Comparison of ENCODE assay signal across 13 cellular contexts in genomic region chr12:124730455-124730932, GRCh38.
DNase-seq lines count a peak whose midpoint lies in the region; ATAC-seq, FAIRE-seq and TF ChIP-seq lines count a peak whose summit lies in the region.
"Had no signal": no experiment of that assay in that cellular context is flagged by ENCODE, and none has a peak within 500 bp of the region (broad histone marks: within the 10 kb centered on the region; RNA-seq: fewer than 3 reads in every experiment).

No MANE protein-coding gene starts in this region.

- H3K9me3 ChIP-seq in PC-3 (ENCODE audit: low read length) (no peaks in the 10 kb centered on the region), small intestine (ENCODE audit: control insufficient read depth, low read depth) (no peaks in the 10 kb centered on the region)

- no peak overlapping the region for H3K4me3 ChIP-seq in PC-3 (ENCODE audit: low read length)
- H3K4me3 ChIP-seq in fibroblast of the aortic adventitia (ENCODE audit: low read depth, low read length) = no peak overlapping the region
- H3K4me3 ChIP-seq in small intestine (ENCODE audit: low read depth in 1 of 2, low read length in 2 of 2) = no peak overlapping the region

- peak overlapping the region; percentile 36 for H3K27ac ChIP-seq in PC-3 (ENCODE audit: low read length)
- H3K27ac ChIP-seq in small intestine (ENCODE audit: low read depth in 1 of 2, low read length in 1 of 2) = no peak overlapping the region

- CTCF ChIA-PET in PC-3 (lab: Charles Lee) = interaction anchor here (0.6 kb wide), 1 partner anchor 16 kb away, joined by 3 read pairs; no protein-coding TSS in a partner anchor

- no peak overlapping the region for H3K9ac ChIP-seq in PC-3 (ENCODE audit: low read length)

- no peaks in the 10 kb centered on the region for H3K27me3 ChIP-seq in PC-3 (ENCODE audit: low read length)
- no peaks in the 10 kb centered on the region for H3K27me3 ChIP-seq in small intestine (ENCODE audit: control insufficient read depth in 2 of 2, insufficient read depth in 2 of 2, low read length in 2 of 2)

- WGBS in small intestine, 3 donors = 49 to 66% (median 61%) methylated on average over 3 of the region's 3 CpGs

- peak; percentile 25 for DNase-seq in COR-L47 (lab: John Stamatoyannopoulos, UW)
- DNase-seq in PC-3 = peak; percentile 68
- DNase-seq in fibroblast of the aortic adventitia (ENCODE audit: low read depth) = peak; percentile 61
- peak; percentile 71 for DNase-seq in myocyte (ENCODE audit: low read depth)
- DNase-seq in OCI-M1 (lab: John Stamatoyannopoulos, UW) = no peak
- DNase-seq in small intestine = no peak
- DNase-seq: activated CD8-positive, alpha-beta memory T cell treated with anti-CD3 and anti-CD28 coated beads, Interleukin-2, amount 10 ng/mL, durations not matched to agents 7 days and 5 days; central memory CD4-positive, alpha-beta T cell; NCI-H1436 treated with DMSO at 0.1 percent for 48 hours; T-helper 1 cell had no signal

- no peaks in the 10 kb centered on the region for H3K79me2 ChIP-seq in PC-3 (ENCODE audit: low read length)

- TF ChIP-seq CTCF in PC-3 (conservative IDR thresholded peaks at IDR 0.05; ENCODE audit: low read depth, low read length) (no peak), fibroblast of the aortic adventitia (IDR thresholded peaks at IDR 0.05; ENCODE audit: insufficient read depth, low read length) (no peak)

- H3K36me3 ChIP-seq in PC-3 (ENCODE audit: low read depth, low read length) (no peaks in the 10 kb centered on the region), small intestine (ENCODE audit: control insufficient read depth in 2 of 2, insufficient read depth in 2 of 2, low read length in 2 of 2) (no peaks in the 10 kb centered on the region)

- no TSS peak for BruUV-seq in PC-3 (replicated peaks; lab: Mats Ljungman, UMichigan)

- intact Hi-C loops in PC-3 (cut with micrococcal nuclease) = no loop called here

- H2AFZ ChIP-seq in PC-3 (ENCODE audit: low read length) = no peak overlapping the region

- FAIRE-seq in small intestine (lab: Jason Lieb, UNC) = no peak
- FAIRE-seq: GM18507 had no signal

- no peaks in the 10 kb centered on the region for H3K9me2 ChIP-seq in PC-3 (replicated peaks; ENCODE audit: low read length)

- H3K4me1 ChIP-seq in PC-3 (ENCODE audit: insufficient read depth, low read length) (peaks cover 23% of the 10 kb centered on the region), small intestine (ENCODE audit: control insufficient read depth in 2 of 2, insufficient read depth in 1 of 2, low read depth in 1 of 2, low read length in 1 of 2) (no peaks in the 10 kb centered on the region)

- ATAC-seq in PC-3 (peak; percentile 3), HG03460 (IDR thresholded peaks at IDR 0.05; ENCODE audit: unreplicated experiment) (no peak), GM21717 (IDR thresholded peaks at IDR 0.05; ENCODE audit: unreplicated experiment) (no peak)
- ATAC-seq: activated CD8-positive, alpha-beta memory T cell treated with anti-CD3 and anti-CD28 coated beads, Interleukin-2, amount 10 ng/mL, durations not matched to agents 7 days and 5 days had no signal

- POLR2A ChIA-PET in PC-3 (lab: Charles Lee; ENCODE audit: unreplicated experiment) = interaction anchor here (0.5 kb wide), 1 partner anchor 10 kb away, joined by 4 read pairs; no protein-coding TSS in a partner anchor

- H3F3A ChIP-seq in PC-3 (ENCODE audit: low read length, unreplicated experiment) = no peaks in the 10 kb centered on the region

- H4K20me1 ChIP-seq in PC-3 (ENCODE audit: low read length) = no peaks in the 10 kb centered on the region

- peak overlapping the region; percentile 14 for H3K4me2 ChIP-seq in PC-3 (ENCODE audit: low read length)

Comparison
In these comparisons a context has a peak if more than half of its experiments do, and no peak if none do; other contexts are left out.
1. DNase-seq: peak in COR-L47 (single experiment), PC-3 (single experiment), fibroblast of the aortic adventitia (single experiment) and myocyte (single experiment); none in OCI-M1 (single experiment) and small intestine (single experiment).